ENCODE assay signal across 8 cellular contexts in genomic region chr19:11375143-11375948, GRCh38. TPM values are rescaled to one million over a fixed set of nuclear protein-coding genes. Genes with fewer than 3 reads are reported as not detected.
DNase-seq lines count a peak whose midpoint lies in the region; TF ChIP-seq lines count a peak whose summit lies in the region.

No MANE protein-coding gene starts in this region.

- peak overlapping the region; percentile 43 for H3K4me2 ChIP-seq in neural cell (ENCODE audit: low read length)

- peaks cover 9% of the 10 kb centered on the region for H3F3A ChIP-seq in neural cell (ENCODE audit: insufficient read depth, low read length, poor library complexity, severe bottlenecking)

- H3K27ac ChIP-seq in neural cell (ENCODE audit: low read length), result peak overlapping the region; percentile 100

- DNase-seq in NCI-H1417 (lab: John Stamatoyannopoulos, UW) (peak; percentile 24 to 86 (median 81)), NCI-H1417 treated with DMSO at 0.1 percent for 48 hours (lab: John Stamatoyannopoulos, UW) (no peak), NCI-H774 (lab: John Stamatoyannopoulos, UW) (peak; percentile 4), epithelial cell of proximal tubule (ENCODE audit: low read depth) (no peak), ureter (ENCODE audit: low spot score) (peak; percentile 75), mesenteric fat pad (ENCODE audit: low spot score) (no peak)
- DNase-seq in activated CD8-positive, alpha-beta memory T cell treated with anti-CD3 and anti-CD28 coated beads, Interleukin-2, amount 50 U/mL, for 4 hours, result peak; percentile 56

- no peaks in the 10 kb centered on the region for H3K9me2 ChIP-seq in neural cell (ENCODE audit: insufficient read depth, low read length)

- TF ChIP-seq RAD21 in neural cell (conservative IDR thresholded peaks at IDR 0.05), result no peak

- TF ChIP-seq CTCF in epithelial cell of proximal tubule (conservative IDR thresholded peaks at IDR 0.05; ENCODE audit: low read depth, low read length) (no peak), neural cell (IDR thresholded peaks at IDR 0.05; ENCODE audit: poor library complexity, severe bottlenecking) (no peak)

- no peaks in the 10 kb centered on the region for H3K79me2 ChIP-seq in neural cell (replicated peaks; ENCODE audit: insufficient read depth, low read length)

- no peaks in the 10 kb centered on the region for H3K36me3 ChIP-seq in neural cell (ENCODE audit: insufficient read depth, low read length)

- H3K9me3 ChIP-seq in neural cell (ENCODE audit: low read length), result no peaks in the 10 kb centered on the region

- H3K4me3 ChIP-seq in epithelial cell of proximal tubule (ENCODE audit: low read depth, low read length) (peak overlapping the region; percentile 82), neural cell (ENCODE audit: low read length) (peak overlapping the region; percentile 71)

- no peak for TF ChIP-seq EP300 in neural cell (conservative IDR thresholded peaks at IDR 0.05; ENCODE audit: poor library complexity, severe bottlenecking)

- H2AFZ ChIP-seq in neural cell (ENCODE audit: low read depth, low read length), result peak overlapping the region; percentile 36

- H4K20me1 ChIP-seq in neural cell (ENCODE audit: insufficient read depth), result no peaks in the 10 kb centered on the region

- no peaks in the 10 kb centered on the region for H3K27me3 ChIP-seq in neural cell (ENCODE audit: insufficient read depth, low read depth, low read length)

- peak overlapping the region; percentile 66 for H3K9ac ChIP-seq in neural cell (ENCODE audit: low read length)

TF ChIP-seq in neural cell, 6 proteins besides CTCF, POLR2A, EP300 and RAD21:
- TF ChIP-seq TAF1 (IDR thresholded peaks at IDR 0.05; ENCODE audit: low read depth), result no peak
- no peak for TF ChIP-seq REST (IDR thresholded peaks at IDR 0.05; ENCODE audit: borderline replicate concordance)
- no peak for TF ChIP-seq EZH2 (IDR thresholded peaks at IDR 0.05; ENCODE audit: borderline replicate concordance, insufficient read depth, low read length, poor library complexity, severe bottlenecking)
- no peak for TF ChIP-seq SMC3 (conservative IDR thresholded peaks at IDR 0.05; ENCODE audit: poor library complexity)
- no peak for TF ChIP-seq MXI1 (conservative IDR thresholded peaks at IDR 0.05; ENCODE audit: poor library complexity, severe bottlenecking)
- TF ChIP-seq POLR2AphosphoS5 (IDR thresholded peaks at IDR 0.05), result no peak

RNA-seq across cellular contexts. Expression of gene SWSAP1, which starts 0.9 kb away (rescaled TPM):
- total RNA-seq in epithelial cell of proximal tubule, result 1.2 and 2.7 TPM in 2 replicates
- polyA plus RNA-seq in neural cell, result 2.1 and 2.4 TPM in 2 replicates
- 3.6 and 4.1 TPM in 2 replicates for polyA minus RNA-seq in neural cell
- 4.3 TPM for total RNA-seq in ureter
- total RNA-seq in mesenteric fat pad, result 1.2 TPM

RNA-seq across cellular contexts. Expression of gene EPOR, which starts 8.8 kb away (rescaled TPM):
- 4.3 and 5.2 TPM in 2 replicates for total RNA-seq in epithelial cell of proximal tubule
- 3.1 and 5.8 TPM in 2 replicates for polyA plus RNA-seq in neural cell
- polyA minus RNA-seq in neural cell, result 3.2 and 3.4 TPM in 2 replicates
- 6.7 TPM for total RNA-seq in ureter
- total RNA-seq in mesenteric fat pad, result 9.6 TPM

RNA-seq across cellular contexts. Expression of gene PLPPR2, which starts 20.1 kb away (rescaled TPM):
- total RNA-seq in epithelial cell of proximal tubule (1.3 and 6.2 TPM in 2 replicates), ureter (25.5 TPM), mesenteric fat pad (26.0 TPM)
- polyA plus RNA-seq in neural cell, result 44.1 and 47.6 TPM in 2 replicates
- 56.3 and 64.0 TPM in 2 replicates for polyA minus RNA-seq in neural cell

RNA-seq across cellular contexts. Expression of gene CCDC159, which starts 29.0 kb away (rescaled TPM):
- total RNA-seq in epithelial cell of proximal tubule (6.1 and 7.8 TPM in 2 replicates), ureter (44.4 TPM), mesenteric fat pad (16.4 TPM)
- 2.4 TPM in 1 of 2 replicates, not detected in the other for polyA plus RNA-seq in neural cell
- polyA minus RNA-seq in neural cell, result 1.7 and 5.1 TPM in 2 replicates

RNA-seq across cellular contexts. Expression of gene TMEM205, which starts 29.3 kb away (rescaled TPM):
- total RNA-seq in epithelial cell of proximal tubule (226 and 228 TPM in 2 replicates), ureter (185 TPM), mesenteric fat pad (54.3 TPM)
- polyA plus RNA-seq in neural cell, result 113 and 136 TPM in 2 replicates
- polyA minus RNA-seq in neural cell, result 29.1 and 50.2 TPM in 2 replicates

Comparison
In these comparisons a context has a peak if more than half of its experiments do, and no peak if none do; other contexts are left out.
1. DNase-seq: peak in NCI-H1417 (3 of 3), NCI-H774 (single experiment), activated CD8-positive, alpha-beta memory T cell treated with anti-CD3 and anti-CD28 coated beads, Interleukin-2, amount 50 U/mL, for 4 hours (single experiment) and ureter (single experiment); none in NCI-H1417 treated with DMSO at 0.1 percent for 48 hours (single experiment), epithelial cell of proximal tubule (single experiment) and mesenteric fat pad (single experiment).